ENCODE assay signal across 7 cellular contexts in genomic region chr7:44082541-44083207, GRCh38.
DNase-seq lines count a peak whose midpoint lies in the region; ATAC-seq and TF ChIP-seq lines count a peak whose summit lies in the region.

No MANE protein-coding gene starts in this region.

- ATAC-seq in GM18511 (IDR thresholded peaks at IDR 0.05; ENCODE audit: unreplicated experiment) (peak; percentile 91), HG03025 (IDR thresholded peaks at IDR 0.05; ENCODE audit: low FRiP score, unreplicated experiment) (peak; percentile 86)

- H3K4me3 ChIP-seq in astrocyte of the spinal cord (ENCODE audit: low read depth, low read length) (peak overlapping the region; percentile 75), retinal pigment epithelial cell (ENCODE audit: low read length) (peak overlapping the region; percentile 65)

- TF ChIP-seq CTCF in astrocyte of the spinal cord (IDR thresholded peaks at IDR 0.05; ENCODE audit: low read depth, low read length), result no peak
- no peak for TF ChIP-seq CTCF in retinal pigment epithelial cell (conservative IDR thresholded peaks at IDR 0.05; ENCODE audit: low read depth, low read length)

- in situ Hi-C loops in astrocyte of the spinal cord (cut with HindIII; ENCODE audit: low sequenced_read_pairs), result no loop called here

- DNase-seq in NCI-H2029 treated with DMSO at 0.1 percent for 48 hours (lab: John Stamatoyannopoulos, UW) (peak; percentile 89), T1000 (lab: John Stamatoyannopoulos, UW) (peak; percentile 96), astrocyte of the spinal cord (ENCODE audit: low read depth, low spot score) (peak; percentile 99), hypothalamus (lab: John Stamatoyannopoulos, UW) (peak; percentile 73 to 100 (median 98)), retinal pigment epithelial cell (ENCODE audit: low read depth) (peak; percentile 94)

Comparison
In these comparisons a context has a peak if more than half of its experiments do, and no peak if none do; other contexts are left out.
1. Peak in every context shown above with its lines: DNase-seq, ATAC-seq and H3K4me3 ChIP-seq.